Comparison of ENCODE assay signal across 1 cellular context in the genomic region with DNA sequence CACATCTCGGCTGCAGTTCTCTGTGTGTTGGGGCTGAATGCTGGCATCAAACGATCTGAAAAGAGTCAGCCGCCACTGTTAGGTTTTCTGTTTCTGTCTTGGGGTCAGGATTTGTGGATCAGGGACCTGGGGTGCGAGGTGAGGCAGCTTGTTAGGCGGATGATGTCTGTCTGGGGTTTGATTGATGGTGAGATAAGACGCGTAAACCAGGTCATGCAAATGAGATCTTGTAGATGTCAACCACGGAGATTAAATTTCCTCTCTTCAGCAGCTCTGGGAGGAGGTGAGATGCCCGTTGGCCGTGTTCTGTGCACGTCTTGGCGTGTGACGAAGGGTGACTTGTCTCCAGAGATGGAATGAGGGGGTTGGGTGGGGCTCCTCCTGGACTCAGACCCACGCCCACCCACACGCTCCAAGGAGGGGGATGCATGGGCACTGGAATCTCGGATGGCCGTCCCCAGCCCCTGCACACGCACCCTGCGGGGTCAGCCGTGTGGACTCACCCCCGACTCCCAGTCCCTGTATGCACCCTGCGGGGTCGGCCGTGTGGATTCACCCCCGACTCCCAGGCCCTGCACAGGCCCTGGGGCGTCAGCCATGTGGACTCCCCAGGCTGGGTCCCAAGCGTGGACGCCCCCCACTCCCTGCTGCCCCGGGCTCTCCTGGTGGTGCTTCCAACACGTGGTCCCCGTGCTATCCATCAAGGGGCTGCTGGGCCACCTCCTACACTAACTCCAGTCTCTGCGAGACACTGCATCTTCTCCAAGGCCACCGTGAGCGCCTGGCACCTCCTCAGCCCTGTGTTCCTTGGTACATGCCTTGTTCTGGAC.
TF ChIP-seq lines count a peak whose summit lies in the region.

No MANE protein-coding gene starts in this region.

TF ChIP-seq in GM12878, 131 proteins besides CTCF, POLR2A, EP300 and RAD21:
- TF ChIP-seq HDAC6 (IDR thresholded peaks at IDR 0.05; ENCODE audit: unreplicated experiment) (no peak), IKZF2 (IDR thresholded peaks at IDR 0.05) (no peak), MYC (IDR thresholded peaks at IDR 0.05; ENCODE audit: insufficient read depth, insufficient read length, insufficient replicate concordance, low read length, severe bottlenecking) (no peak), SKIL (IDR thresholded peaks at IDR 0.05; ENCODE audit: low read depth, poor library complexity, severe bottlenecking) (no peak), TCF12 (IDR thresholded peaks at IDR 0.05; ENCODE audit: low read depth, low read length) (no peak), MYB (IDR thresholded peaks at IDR 0.05; ENCODE audit: borderline replicate concordance, low read depth, low read length) (no peak), SMAD1 (IDR thresholded peaks at IDR 0.05; ENCODE audit: low read depth, partially characterized antibody) (no peak), CHD1 (IDR thresholded peaks at IDR 0.05; ENCODE audit: low read depth, low read length) (no peak), KDM1A (IDR thresholded peaks at IDR 0.05; ENCODE audit: borderline replicate concordance) (no peak), PRDM15 (CRISPR knock-in tag; IDR thresholded peaks at IDR 0.05) (no peak), FOXK2 (IDR thresholded peaks at IDR 0.05) (no peak), SMC3 (IDR thresholded peaks at IDR 0.05; ENCODE audit: borderline replicate concordance, low read length) (no peak), ZNF622 (IDR thresholded peaks at IDR 0.05) (no peak), BRCA1 (IDR thresholded peaks at IDR 0.05; ENCODE audit: low read depth, low read length) (no peak), ZBTB11 (CRISPR knock-in tag; IDR thresholded peaks at IDR 0.05) (no peak), HCFC1 (IDR thresholded peaks at IDR 0.05; ENCODE audit: low read length) (no peak), CEBPB (IDR thresholded peaks at IDR 0.05; ENCODE audit: borderline replicate concordance in 1 of 2, low read depth in 2 of 2, low read length in 2 of 2) (no peak)
- TF ChIP-seq, protein P1, sequence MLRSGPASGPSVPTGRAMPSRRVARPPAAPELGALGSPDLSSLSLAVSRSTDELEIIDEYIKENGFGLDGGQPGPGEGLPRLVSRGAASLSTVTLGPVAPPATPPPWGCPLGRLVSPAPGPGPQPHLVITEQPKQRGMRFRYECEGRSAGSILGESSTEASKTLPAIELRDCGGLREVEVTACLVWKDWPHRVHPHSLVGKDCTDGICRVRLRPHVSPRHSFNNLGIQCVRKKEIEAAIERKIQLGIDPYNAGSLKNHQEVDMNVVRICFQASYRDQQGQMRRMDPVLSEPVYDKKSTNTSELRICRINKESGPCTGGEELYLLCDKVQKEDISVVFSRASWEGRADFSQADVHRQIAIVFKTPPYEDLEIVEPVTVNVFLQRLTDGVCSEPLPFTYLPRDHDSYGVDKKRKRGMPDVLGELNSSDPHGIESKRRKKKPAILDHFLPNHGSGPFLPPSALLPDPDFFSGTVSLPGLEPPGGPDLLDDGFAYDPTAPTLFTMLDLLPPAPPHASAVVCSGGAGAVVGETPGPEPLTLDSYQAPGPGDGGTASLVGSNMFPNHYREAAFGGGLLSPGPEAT (IDR thresholded peaks at IDR 0.05; ENCODE audit: low read depth) = no peak
